ENCODE assay signal across 8 cellular contexts in the genomic region with DNA sequence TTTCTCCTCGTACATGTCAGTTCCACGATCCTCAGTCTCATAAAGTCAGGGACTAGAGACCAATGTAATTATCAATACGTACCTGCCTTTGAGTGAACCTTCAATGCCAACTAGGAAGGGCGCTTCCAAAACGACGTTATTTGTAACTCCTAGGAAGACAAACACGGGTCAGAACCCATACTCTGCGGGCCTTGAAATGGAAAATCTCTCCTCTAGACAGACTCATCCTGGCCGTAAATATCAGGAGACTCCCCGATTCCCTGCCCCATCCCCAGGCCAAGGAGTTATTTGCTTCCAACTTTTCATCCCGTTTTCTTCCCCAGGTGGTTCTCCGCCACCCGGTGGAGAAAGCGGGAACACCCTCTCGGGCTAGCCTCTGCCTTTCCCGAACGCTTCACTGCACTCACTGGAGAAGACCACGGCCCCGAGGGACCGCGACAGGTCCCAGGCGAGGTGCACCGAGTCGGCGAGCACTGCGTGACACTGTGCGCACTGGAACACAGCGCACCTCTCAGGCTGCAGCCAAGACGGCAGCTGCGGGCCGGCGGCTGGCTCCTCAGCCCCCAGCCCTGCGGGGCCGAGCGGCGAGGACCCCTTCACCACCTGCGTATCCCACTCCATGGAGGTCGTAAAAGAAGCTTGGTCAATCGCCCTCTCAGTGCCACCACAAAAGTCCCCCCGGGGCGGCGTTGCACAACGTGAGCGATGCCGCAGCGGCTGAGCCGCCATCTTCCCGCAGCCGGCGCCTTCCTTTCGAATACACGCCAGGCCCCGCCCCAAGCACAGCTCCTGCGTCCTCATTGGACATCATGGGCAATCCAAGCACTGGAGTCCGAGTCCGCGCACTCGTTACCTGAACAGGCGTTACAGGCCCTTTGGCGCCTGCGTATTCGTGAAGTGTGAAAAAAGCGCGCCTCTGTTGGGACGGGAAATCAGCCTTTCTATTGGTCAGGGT. TPM values are rescaled to one million over a fixed set of nuclear protein-coding genes. Genes with fewer than 3 reads are reported as not detected.
A peak's percentile ranks its signal among the peaks of the same experiment; 100 is the strongest.
DNase-seq lines count a peak whose midpoint lies in the region; ATAC-seq and TF ChIP-seq lines count a peak whose summit lies in the region.

A gene (minus strand): TSS at position 759 of the 955 bp plus-strand sequence. CDS start 30 bp downstream, at position 729.

- peak; percentile 98 for TF ChIP-seq POLR2A in GM18951 (IDR thresholded peaks at IDR 0.05; ENCODE audit: extremely low read depth, insufficient read depth, insufficient read length)

- ATAC-seq in HG03196 (IDR thresholded peaks at IDR 0.05; ENCODE audit: unreplicated experiment) (peak; percentile 82), activated B cell treated with CpG ODN at 0.5 μM for 24 hours (ENCODE audit: low read depth) (peak; percentile 94)
- ATAC-seq in central memory CD8-positive, alpha-beta T cell (replicated peaks; ENCODE audit: extremely low read depth, poor library complexity, severe bottlenecking), result peak; percentile 90

- no peaks in the 10 kb centered on the region for H3K27me3 Mint-ChIP-seq in activated B cell treated with CpG ODN at 0.5 μM for 24 hours
- H3K27me3 Mint-ChIP-seq in central memory CD8-positive, alpha-beta T cell, result no peaks in the 10 kb centered on the region

- peak; percentile 72 for TF ChIP-seq CTCF in AG09319 (IDR thresholded peaks at IDR 0.05; ENCODE audit: low read depth, low read length)
- TF ChIP-seq CTCF in activated B cell treated with CpG ODN at 0.5 μM for 24 hours (IDR thresholded peaks at IDR 0.05), result no peak

- peak within 1 kb of the TSS; percentile 97 for H3K27ac Mint-ChIP-seq in activated B cell treated with CpG ODN at 0.5 μM for 24 hours
- H3K27ac Mint-ChIP-seq in central memory CD8-positive, alpha-beta T cell (ENCODE audit: low read depth), result peak within 1 kb of the TSS; percentile 96

- in situ Hi-C loops in GM18951 (cut with MboI; ENCODE audit: low sequenced_read_pairs, unreplicated experiment), result no loop called here

- peaks cover 31% of the 10 kb centered on the region for H3K4me1 Mint-ChIP-seq in activated B cell treated with CpG ODN at 0.5 μM for 24 hours
- H3K4me1 Mint-ChIP-seq in central memory CD8-positive, alpha-beta T cell, result peaks cover 24% of the 10 kb centered on the region

- CTCF ChIA-PET in activated B cell treated with CpG ODN at 0.5 μM for 24 hours (lab: Charles Lee), result interaction anchor here (0.8 to 1.6 kb wide), 5 partner anchors 45 to 428 kb away, joined by 3 to 7 read pairs (median 3); a partner anchor contains a TSS

- peaks cover 9% of the 10 kb centered on the region for H3K36me3 Mint-ChIP-seq in activated B cell treated with CpG ODN at 0.5 μM for 24 hours (ENCODE audit: low read depth)
- peaks cover 10% of the 10 kb centered on the region for H3K36me3 Mint-ChIP-seq in central memory CD8-positive, alpha-beta T cell (ENCODE audit: insufficient read depth)

- intact Hi-C loops in activated B cell treated with CpG ODN at 0.5 μM for 24 hours (cut with micrococcal nuclease), result loop anchor here (1.0 to 2.0 kb wide), 10 partner anchors 41 to 767 kb away; a partner anchor contains a TSS

- peak; percentile 99 for DNase-seq in AG09319 (ENCODE audit: extremely low read depth, low read depth)
- peak; percentile 94 for DNase-seq in NCI-H226
- peak; percentile 88 for DNase-seq in activated B cell treated with CpG ODN at 0.5 μM for 24 hours
- peak; percentile 91 to 98 for DNase-seq in central memory CD8-positive, alpha-beta T cell (ENCODE audit: low spot score in 2 of 2)
- DNase-seq in islet precursor cell, result peak; percentile 100
- peak; percentile 90 to 93 for DNase-seq in stimulated activated CD4-positive, alpha-beta T cell treated with anti-CD3 and anti-CD28 coated beads, Interleukin-15, amount 100 ng/mL, for 1 hour (ENCODE audit: low read depth in 1 of 2, low spot score in 1 of 2)

- POLR2A ChIA-PET in activated B cell treated with CpG ODN at 0.5 μM for 24 hours (lab: Charles Lee), result interaction anchor here (0.5 to 2.5 kb wide), 13 partner anchors 8 to 462 kb away, joined by 3 to 24 read pairs (median 4); a partner anchor contains a TSS

- H3K9me3 Mint-ChIP-seq in activated B cell treated with CpG ODN at 0.5 μM for 24 hours, result no peaks in the 10 kb centered on the region
- no peaks in the 10 kb centered on the region for H3K9me3 Mint-ChIP-seq in central memory CD8-positive, alpha-beta T cell

- H3K4me3 Mint-ChIP-seq in activated B cell treated with CpG ODN at 0.5 μM for 24 hours, result peak within 1 kb of the TSS; percentile 100
- peak within 1 kb of the TSS; percentile 97 for H3K4me3 Mint-ChIP-seq in central memory CD8-positive, alpha-beta T cell

RNA-seq across cellular contexts. Expression of the gene that starts here (rescaled TPM):
- total RNA-seq in activated B cell treated with CpG ODN at 0.5 μM for 24 hours, result 0.62 and 1.4 TPM in 2 replicates

Comparison
In these comparisons a context has a peak if more than half of its experiments do, and no peak if none do; other contexts are left out.
1. Peak in every context shown above with its lines: DNase-seq and ATAC-seq.